15 cellular contexts compared by ENCODE assay signal in genomic region chrX:116657071-116657470, GRCh38.
"Had no signal": no experiment of that assay in that cellular context is flagged by ENCODE, and none has a peak within 500 bp of the region (broad histone marks: within the 10 kb centered on the region; RNA-seq: fewer than 3 reads in every experiment).

No MANE protein-coding gene starts in this region.

- DNase-seq: activated B cell treated with CpG ODN at 0.5 μM for 24 hours; activated CD4-positive, alpha-beta memory T cell treated with anti-CD3 and anti-CD28 coated beads for 36 hours; activated CD4-positive, alpha-beta T cell treated with anti-CD3 and anti-CD28 coated beads for 4 hours; activated naive CD4-positive, alpha-beta T cell; activated naive CD8-positive, alpha-beta T cell treated with anti-CD3 and anti-CD28 coated beads for 36 hours; activated T-cell treated with anti-CD3 and anti-CD28 coated beads for 4 hours; amygdala; dorsolateral prefrontal cortex; erythroblast; hypothalamus; nephron progenitor cell; occipital lobe; posterior cingulate gyrus; spleen; stimulated activated naive CD4-positive, alpha-beta T cell had no signal

- H3K27me3 ChIP-seq: spleen had no signal

- H3K27ac Mint-ChIP-seq: activated B cell treated with CpG ODN at 0.5 μM for 24 hours; activated CD4-positive, alpha-beta memory T cell treated with anti-CD3 and anti-CD28 coated beads for 36 hours; activated naive CD8-positive, alpha-beta T cell treated with anti-CD3 and anti-CD28 coated beads for 36 hours; nephron progenitor cell had no signal

- H3K4me1 ChIP-seq: spleen had no signal

- H3K36me3 Mint-ChIP-seq: activated CD4-positive, alpha-beta memory T cell treated with anti-CD3 and anti-CD28 coated beads for 36 hours; activated naive CD8-positive, alpha-beta T cell treated with anti-CD3 and anti-CD28 coated beads for 36 hours had no signal

- H3K27me3 Mint-ChIP-seq: activated B cell treated with CpG ODN at 0.5 μM for 24 hours; activated CD4-positive, alpha-beta memory T cell treated with anti-CD3 and anti-CD28 coated beads for 36 hours; activated naive CD8-positive, alpha-beta T cell treated with anti-CD3 and anti-CD28 coated beads for 36 hours had no signal

- H3K27ac ChIP-seq: dorsolateral prefrontal cortex, spleen had no signal

- H3K4me1 Mint-ChIP-seq: activated B cell treated with CpG ODN at 0.5 μM for 24 hours; activated naive CD8-positive, alpha-beta T cell treated with anti-CD3 and anti-CD28 coated beads for 36 hours; nephron progenitor cell had no signal

- H3K9me3 Mint-ChIP-seq: activated B cell treated with CpG ODN at 0.5 μM for 24 hours had no signal

- H3K4me3 Mint-ChIP-seq: activated B cell treated with CpG ODN at 0.5 μM for 24 hours; activated CD4-positive, alpha-beta memory T cell treated with anti-CD3 and anti-CD28 coated beads for 36 hours; activated naive CD8-positive, alpha-beta T cell treated with anti-CD3 and anti-CD28 coated beads for 36 hours; nephron progenitor cell had no signal
